ENCODE assay signal across 1 cellular context in genomic region chr5:173396311-173396993, GRCh38.
TF ChIP-seq lines count a peak whose summit lies in the region.

No MANE protein-coding gene starts in this region.

TF ChIP-seq in GM23338, 12 proteins besides CTCF, POLR2A, EP300 and RAD21 (continued from another document):
- TF ChIP-seq ZNF462 (CRISPR knock-in tag; IDR thresholded peaks at IDR 0.05) (no peak), ZNF114 (CRISPR knock-in tag; IDR thresholded peaks at IDR 0.05) (no peak), POLR2AphosphoS5 (IDR thresholded peaks at IDR 0.05; ENCODE audit: low read depth) (no peak), REST (IDR thresholded peaks at IDR 0.05; ENCODE audit: unreplicated experiment) (no peak), JUNB (IDR thresholded peaks at IDR 0.05; ENCODE audit: unreplicated experiment) (no peak)
